In genomic region chr16:80784951-80785350, GRCh38 we compare ENCODE assay signal across 1 cellular context.
TF ChIP-seq lines count a peak whose summit lies in the region.

No MANE protein-coding gene starts in this region.

TF ChIP-seq in GM12878, 131 proteins besides CTCF, POLR2A, EP300 and RAD21 (continued from another document):
- no peak for TF ChIP-seq TCF3 (IDR thresholded peaks at IDR 0.05; ENCODE audit: borderline replicate concordance, insufficient read depth, low read depth, low read length)
TF ChIP-seq in GM12878: peak in this region for 1.
